ENCODE assay signal across 10 cellular contexts in the genomic region with DNA sequence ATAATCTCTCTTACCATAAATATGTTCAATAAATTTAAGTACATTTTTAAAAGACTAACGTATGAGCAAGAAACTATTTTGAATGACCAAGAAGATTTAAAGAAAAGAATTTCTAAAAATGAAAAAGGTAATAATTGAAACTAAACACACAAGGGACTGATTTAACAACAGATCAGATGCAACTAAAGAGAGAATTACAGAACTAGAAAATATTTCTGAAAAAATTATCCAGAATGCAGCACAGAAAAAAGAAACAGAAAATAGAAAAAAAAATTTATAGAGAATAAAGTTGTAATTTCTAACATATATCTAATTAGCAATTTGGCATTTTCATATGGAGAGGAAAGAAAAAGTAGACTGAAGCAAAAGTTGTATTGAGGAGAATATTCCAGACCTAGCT.
"Had no signal": no experiment of that assay in that cellular context is flagged by ENCODE, and none has a peak within 500 bp of the region (broad histone marks: within the 10 kb centered on the region; RNA-seq: fewer than 3 reads in every experiment).

No MANE protein-coding gene starts in this region.

- H3K4me3 Mint-ChIP-seq: GM23338, H9, HFFc6 had no signal

- H3K27ac Mint-ChIP-seq: GM23338, H9, HFFc6 had no signal

- H3K4me1 ChIP-seq: HAP-1 had no signal

- DNase-seq: GM23248, GOT3, H7, H9, HCEC 1CT, HFFc6 had no signal

- H2AFZ ChIP-seq: GM23248, GM23338 had no signal

- H3K9ac ChIP-seq: GM23248 had no signal

- H3K4me1 Mint-ChIP-seq: GM23338, H9 had no signal

- H3K4me2 ChIP-seq: GM23338 had no signal

- H3K4me3 ChIP-seq: GM23248, GM23338, HAP-1 had no signal

- H3K9me3 ChIP-seq: HAP-1 had no signal

- H3K27ac ChIP-seq: GM23248 had no signal

- ATAC-seq: GM23338, HCT116 had no signal

- H3K36me3 ChIP-seq: HAP-1 had no signal

- FAIRE-seq: H1 had no signal
